10 cellular contexts compared by ENCODE assay signal in the genomic region with DNA sequence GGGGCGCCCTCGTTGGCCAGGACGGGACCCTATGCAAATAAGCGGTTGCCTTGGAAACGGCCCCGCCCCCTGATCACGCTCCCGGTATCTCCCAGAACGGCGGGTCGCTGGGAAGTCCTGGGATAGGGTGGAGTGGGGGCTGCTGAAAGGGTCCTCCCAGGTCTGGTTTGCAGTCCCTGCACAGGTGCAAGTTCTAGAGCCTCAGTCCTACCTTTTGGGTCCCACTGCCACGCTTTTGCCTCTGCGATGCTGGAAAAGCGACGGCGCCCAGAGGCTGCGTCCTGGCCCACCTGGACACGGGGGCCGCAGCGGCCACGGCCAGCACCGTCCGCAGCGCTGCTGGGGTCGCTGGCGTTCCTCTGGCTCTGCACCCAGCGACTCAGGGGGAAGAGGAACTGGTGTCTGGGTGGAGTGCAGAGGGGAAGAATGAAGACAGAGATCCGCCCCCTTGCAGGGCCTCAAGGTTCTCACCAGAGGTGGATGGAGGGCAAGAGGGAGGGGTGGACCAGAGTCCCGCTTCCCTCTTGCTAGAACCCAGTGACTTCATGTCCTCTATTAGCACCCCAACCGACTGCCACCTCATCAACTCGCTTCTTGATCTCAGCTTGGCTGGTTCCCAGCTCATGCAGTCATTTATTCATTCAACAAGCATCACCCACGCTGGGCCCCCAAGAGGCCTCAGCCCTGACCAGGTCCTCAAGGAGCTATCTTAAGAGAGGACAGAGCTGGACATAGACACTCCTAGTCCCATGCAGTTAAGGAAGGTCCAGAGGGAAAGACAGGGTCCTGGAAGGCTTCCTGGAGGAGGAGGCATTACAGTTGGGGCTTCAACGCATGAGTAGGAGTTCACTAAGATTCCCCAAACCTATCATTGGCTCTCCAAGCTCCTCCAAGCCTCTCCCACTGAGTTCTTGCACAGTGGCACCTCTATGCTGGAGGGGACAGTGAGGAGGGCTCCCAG. TPM values are rescaled to one million over a fixed set of nuclear protein-coding genes. Genes with fewer than 3 reads are reported as not detected.
DNase-seq lines count a peak whose midpoint lies in the region; ATAC-seq, FAIRE-seq and TF ChIP-seq lines count a peak whose summit lies in the region.
"Had no signal": no experiment of that assay in that cellular context is flagged by ENCODE, and none has a peak within 500 bp of the region (broad histone marks: within the 10 kb centered on the region; RNA-seq: fewer than 3 reads in every experiment).

A gene (minus strand): TSS at position 381 of the 961 bp plus-strand sequence. CDS start 659 bp downstream, outside the sequence.

- peak within 1 kb of the TSS; percentile 78 for H2AFZ ChIP-seq in K562 (ENCODE audit: low read depth, low read length)

- WGBS in K562 (ENCODE audit: insufficient coverage, low coverage, missing lambda C conversion rate), result 5% methylated on average over 33 of the region's 33 CpGs

- TF ChIP-seq CTCF in K562 (IDR thresholded peaks at IDR 0.05 in 2 of 3, conservative IDR thresholded peaks at IDR 0.05 in 1 of 3; ENCODE audit: insufficient read depth in 2 of 3, low read depth in 1 of 3, low read length in 3 of 3) (no peak), A673 (conservative IDR thresholded peaks at IDR 0.05; ENCODE audit: low read depth, low read length) (no peak)

- peaks cover 0 to 30% (median 0%) of the 10 kb centered on the region in 11 experiments; a peak in 4 of 22 replicates for H4K20me1 ChIP-seq in BLaER1 treated with 17β-estradiol and CSF1 and Interleukin-3, amounts not matched to agents 10 nM and 100 nM
- H4K20me1 ChIP-seq in K562 (replicated peaks; ENCODE audit: control insufficient read depth, insufficient read depth, low read length), result no peaks in the 10 kb centered on the region

- in situ Hi-C loops in K562 (cut with MboI), result no loop called here
- in situ Hi-C loops in ACHN (cut with HindIII; ENCODE audit: low pct_ligation_motif_present, low pct_unique_long_range_greater_than_20kb, low sequenced_read_pairs), result no loop called here

- intact Hi-C loops in K562 (cut with micrococcal nuclease) (no loop called here), A673 (cut with micrococcal nuclease; ENCODE audit: unreplicated experiment) (no loop called here)

- no peaks in the 10 kb centered on the region for H3K9me3 ChIP-seq in BLaER1 treated with 17β-estradiol and CSF1 and Interleukin-3, amounts not matched to agents 10 nM and 100 nM (replicated peaks in 1 of 11)
- H3K9me3 ChIP-seq in HUES6 (ENCODE audit: control insufficient read depth, insufficient read depth, low read depth, low read length), result no peaks in the 10 kb centered on the region
- H3K9me3 ChIP-seq in K562 (replicated peaks; ENCODE audit: control insufficient read depth, insufficient read depth, low read depth, low read length), result no peaks in the 10 kb centered on the region
- H3K9me3 ChIP-seq in A673 (ENCODE audit: low read depth, low read length, poor library complexity, severe bottlenecking), result no peaks in the 10 kb centered on the region

- TF ChIP-seq EP300 in K562 (IDR thresholded peaks at IDR 0.05; ENCODE audit: low read length), result no peak

- H3K4me2 ChIP-seq in BLaER1 treated with 17β-estradiol and CSF1 and Interleukin-3, amounts not matched to agents 10 nM and 100 nM, result peak within 1 kb of the TSS; percentile 27 to 99 (median 74); a peak in 21 of 22 replicates
- H3K4me2 ChIP-seq in K562 (ENCODE audit: insufficient read depth, low read length), result peak within 1 kb of the TSS; percentile 74

- no peaks in the 10 kb centered on the region for H3K79me2 ChIP-seq in K562 (ENCODE audit: control insufficient read depth, insufficient read depth, low read length)

- no peaks in the 10 kb centered on the region for H3K9me1 ChIP-seq in K562 (ENCODE audit: control insufficient read depth, insufficient read depth, low read length)

- H3K4me1 ChIP-seq in BLaER1 treated with 17β-estradiol and CSF1 and Interleukin-3, amounts not matched to agents 10 nM and 100 nM, result peaks cover 23 to 100% (median 51%) of the 10 kb centered on the region in 10 experiments
- peaks cover 6% of the 10 kb centered on the region; the same call in 1 of the 2 replicates for H3K4me1 ChIP-seq in HUES6 (ENCODE audit: control insufficient read depth, insufficient read depth, low read length)
- H3K4me1 ChIP-seq in K562 (replicated peaks in 1 of 2; ENCODE audit: control insufficient read depth in 2 of 2, insufficient read depth in 2 of 2, low read length in 2 of 2), result peaks cover 12 to 28% of the 10 kb centered on the region in 2 experiments
- no peaks in the 10 kb centered on the region for H3K4me1 ChIP-seq in A673 (ENCODE audit: insufficient read depth, low read length, poor library complexity, severe bottlenecking)

- POLR2A ChIA-PET in K562 (lab: Yijun Ruan, JAX), result interaction anchor here (1.1 to 2.5 kb wide), 3 partner anchors 9 to 17 kb away, joined by 4 to 28 read pairs (median 6); a partner anchor contains a TSS
- POLR2A ChIA-PET in A673 (lab: Charles Lee; ENCODE audit: low non-redundant PET), result no interaction called here

- TF ChIP-seq POLR2A in K562 (conservative IDR thresholded peaks at IDR 0.05), result no peak

- peak; percentile 67 for ATAC-seq in K562

- peaks cover 0 to 18% (median 0%) of the 10 kb centered on the region in 11 experiments; a peak in 4 of 22 replicates for H3K27me3 ChIP-seq in BLaER1 treated with 17β-estradiol and CSF1 and Interleukin-3, amounts not matched to agents 10 nM and 100 nM
- no peaks in the 10 kb centered on the region for H3K27me3 ChIP-seq in HUES6 (ENCODE audit: control insufficient read depth, insufficient read depth, low read length)
- H3K27me3 ChIP-seq in K562 (ENCODE audit: control insufficient read depth in 2 of 2, insufficient read depth in 2 of 2, low read length in 2 of 2), result no peaks in the 10 kb centered on the region
- H3K27me3 ChIP-seq in A673 (replicated peaks; ENCODE audit: insufficient read depth, low read depth, low read length, poor library complexity), result no peaks in the 10 kb centered on the region

- FAIRE-seq in K562 (lab: Jason Lieb, UNC), result no peak

- BruUV-seq in K562 (replicated peaks; lab: Mats Ljungman, UMichigan) (no TSS peak), A673 (replicated peaks; lab: Mats Ljungman, UMichigan) (no TSS peak)

- peak within 1 kb of the TSS in 4 of 11 experiments; percentile 22 to 85 (median 84); a peak in 8 of 22 replicates for H3K27ac ChIP-seq in BLaER1 treated with 17β-estradiol and CSF1 and Interleukin-3, amounts not matched to agents 10 nM and 100 nM
- no peak within 1 kb of the TSS for H3K27ac ChIP-seq in HUES6 (ENCODE audit: low read depth, low read length)
- H3K27ac ChIP-seq in K562 (ENCODE audit: extremely low read depth, low read depth, low read length), result no peak within 1 kb of the TSS
- H3K27ac ChIP-seq in A673 (ENCODE audit: low read depth, low read length, poor library complexity, severe bottlenecking), result no peak within 1 kb of the TSS

- H3K36me3 ChIP-seq in BLaER1 treated with 17β-estradiol and CSF1 and Interleukin-3, amounts not matched to agents 10 nM and 100 nM, result peaks cover 0 to 45% (median 0%) of the 10 kb centered on the region in 11 experiments; a peak in 6 of 22 replicates
- no peaks in the 10 kb centered on the region for H3K36me3 ChIP-seq in HUES6 (ENCODE audit: control insufficient read depth, insufficient read depth, low read length)
- no peaks in the 10 kb centered on the region for H3K36me3 ChIP-seq in K562 (ENCODE audit: control insufficient read depth, insufficient read depth, low read length)
- H3K36me3 ChIP-seq in A673 (ENCODE audit: insufficient read depth, low read length, poor library complexity, severe bottlenecking), result no peaks in the 10 kb centered on the region

- TF ChIP-seq RAD21 in K562 (CRISPR knock-in tag; conservative IDR thresholded peaks at IDR 0.05 in 1 of 2, IDR thresholded peaks at IDR 0.05 in 1 of 2), result no peak

- H3K9ac ChIP-seq in BLaER1 treated with 17β-estradiol and CSF1 and Interleukin-3, amounts not matched to agents 10 nM and 100 nM, result peak within 1 kb of the TSS in 5 of 11 experiments; percentile 10 to 86 (median 77); a peak in 8 of 22 replicates
- H3K9ac ChIP-seq in HUES6 (ENCODE audit: low read length) (no peak within 1 kb of the TSS), K562 (ENCODE audit: insufficient read depth in 1 of 2, low read depth in 2 of 2, low read length in 2 of 2) (peak within 1 kb of the TSS in 1 of 2 experiments; percentile 82; a peak in 2 of 4 replicates)

- DNase-seq in K562 (ENCODE audit: extremely low read depth in 1 of 4, low spot score in 3 of 4) (peak; percentile 53 to 78 (median 74)), mesenteric fat pad (ENCODE audit: low spot score) (no peak), AG08395 (ENCODE audit: low spot score) (no peak), HuH-7 (ENCODE audit: low spot score) (no peak), ACHN (no peak), A673 (ENCODE audit: low spot score) (no peak)
- DNase-seq: EL had no signal

- peak within 1 kb of the TSS in 5 of 10 experiments; percentile 31 to 97 (median 76); a peak in 10 of 20 replicates for H3K4me3 ChIP-seq in BLaER1 treated with 17β-estradiol and CSF1 and Interleukin-3, amounts not matched to agents 10 nM and 100 nM
- 0 out of 2 replicates have a peak within 1 kb of the TSS, but pooled peaks have one; percentile 12 for H3K4me3 ChIP-seq in HUES6 (ENCODE audit: low read depth, low read length)
- H3K4me3 ChIP-seq in K562, result peak within 1 kb of the TSS; percentile 27
- no peak within 1 kb of the TSS for H3K4me3 ChIP-seq in A673 (ENCODE audit: low read depth, low read length, poor library complexity, severe bottlenecking)

- CTCF ChIA-PET in K562 (lab: Yijun Ruan, JAX; ENCODE audit: low intra/inter-chr PET ratio) (no interaction called here), A673 (lab: Charles Lee) (no interaction called here)

RNA-seq across cellular contexts. Expression of the gene that starts here (rescaled TPM):
- 0.25 TPM in 1 of 2 replicates, not detected in the other for total RNA-seq in K562 (2011; cell fraction: chromatin; rRNA removed; ENCODE audit: low replicate concordance)
- total RNA-seq in K562 (2011; cell fraction: nucleolus; rRNA removed), result 0.39 and 0.50 TPM in 2 replicates
- 0.22 TPM in 1 of 2 replicates, not detected in the other for total RNA-seq in K562 (2011; cell fraction: nucleoplasm; rRNA removed)
- total RNA-seq in K562 (2014; rRNA removed), result 0.18 and 0.29 TPM in 2 replicates
- 0.07 TPM in 1 of 2 replicates, not detected in the other for total RNA-seq in K562 (2014; rRNA removed; fragmentation: Illumina TruSeq; extraction: Trizol)
- 0.30 and 0.36 TPM in 2 replicates for total RNA-seq in K562 (2015; rRNA removed; fragmentation: Illumina TruSeq; extraction: Trizol)
- 0.09 and 0.22 TPM in 2 replicates for total RNA-seq in K562 (2021)
- 0.10 and 0.42 TPM in 2 replicates for polyA plus RNA-seq in K562 (2011; rRNA removed)
- 0.31 and 0.41 TPM in 2 replicates for polyA plus RNA-seq in K562 (2011; cell fraction: cytosol; rRNA removed)
- polyA plus RNA-seq in K562 (2011; cell fraction: nucleus; rRNA removed), result 0.20 and 0.53 TPM in 2 replicates
- polyA plus RNA-seq in K562 (2012), result 0.33 and 1.1 TPM in 2 replicates
- 0.10 and 0.25 TPM in 2 replicates for polyA plus RNA-seq in K562 (2014; fragmentation: Illumina TruSeq; extraction: Trizol)
- polyA plus RNA-seq in K562 (2014; fragmentation: Nextera tagmentation; extraction: Ambion mirVana), result not detected
- 0.08 TPM in 1 of 2 replicates, not detected in the other for polyA plus RNA-seq in K562 (2014; rRNA removed)
- 0.11 and 0.18 TPM in 2 replicates for polyA minus RNA-seq in K562 (2011; rRNA and poly(A)+ RNA removed)
- polyA minus RNA-seq in K562 (2011; cell fraction: cytosol; rRNA and poly(A)+ RNA removed), result 0.57 and 1.1 TPM in 2 replicates
- polyA minus RNA-seq in K562 (2011; cell fraction: nucleus; rRNA and poly(A)+ RNA removed), result 0.13 and 0.67 TPM in 2 replicates
- total RNA-seq in mesenteric fat pad, result 19.3 TPM
- not detected in 2 replicates for total RNA-seq in A673 (2021)
- total RNA-seq: M059J had no signal

Comparison
In these comparisons a context has a peak if more than half of its experiments do, and no peak if none do; other contexts are left out.
1. RNA of the gene that starts here (total RNA-seq): 19.3 TPM in mesenteric fat pad (single experiment); 0.07 to 0.50 TPM in K562 and not detected in A673; every median in the first group is over 10 times any median in the second.
2. DNase-seq: peak in K562 (4 of 4); none in mesenteric fat pad (single experiment), AG08395 (single experiment), HuH-7 (single experiment), ACHN (single experiment) and A673 (single experiment).